25 cellular contexts compared by ENCODE assay signal in the genomic region with DNA sequence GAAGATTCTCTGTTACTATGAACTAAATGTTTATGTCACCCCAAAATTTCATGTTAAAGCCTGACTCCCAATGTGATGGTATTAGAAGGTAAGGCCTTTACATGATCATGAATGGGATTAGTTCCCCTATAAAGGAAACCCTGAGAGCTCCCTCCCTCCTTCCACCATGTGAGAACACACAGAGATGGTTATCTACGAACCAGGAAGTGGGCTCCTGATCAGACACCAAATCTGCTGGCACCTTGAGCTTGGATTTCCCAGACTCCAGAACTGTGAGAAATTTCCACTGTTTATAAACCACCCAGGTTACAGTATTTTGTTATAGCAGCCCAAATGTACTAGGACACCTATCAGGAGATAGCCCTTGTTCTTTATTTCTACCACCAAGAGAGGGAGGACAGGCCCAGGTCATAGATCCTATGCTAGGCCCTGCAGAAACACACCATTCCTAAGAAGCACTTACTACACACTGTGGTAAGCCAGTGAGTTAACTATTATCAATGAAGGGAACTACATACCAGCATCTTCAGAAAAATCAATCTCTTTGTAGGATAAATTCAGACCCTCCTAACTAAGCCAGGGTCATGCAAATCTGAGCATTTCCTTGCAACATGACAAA. TPM values are rescaled to one million over a fixed set of nuclear protein-coding genes. Genes with fewer than 3 reads are reported as not detected.
DNase-seq lines count a peak whose midpoint lies in the region; ATAC-seq and TF ChIP-seq lines count a peak whose summit lies in the region.
"Had no signal": no experiment of that assay in that cellular context is flagged by ENCODE, and none has a peak within 500 bp of the region (broad histone marks: within the 10 kb centered on the region; RNA-seq: fewer than 3 reads in every experiment).

No MANE protein-coding gene starts in this region.

- TF ChIP-seq CTCF in GM13977 (IDR thresholded peaks at IDR 0.05; ENCODE audit: extremely low read depth, insufficient read depth, missing control alignments), result no peak

- H3K4me1 Mint-ChIP-seq in activated CD4-positive, alpha-beta memory T cell treated with anti-CD3 and anti-CD28 coated beads for 36 hours (ENCODE audit: low read depth), result peaks cover 15% of the 10 kb centered on the region
- peaks cover 11% of the 10 kb centered on the region for H3K4me1 Mint-ChIP-seq in activated CD4-positive, alpha-beta memory T cell treated with anti-CD3 and anti-CD28 coated beads, Interleukin-2, amount 10 ng/mL, durations not matched to agents 7 days and 5 days
- peaks cover 7% of the 10 kb centered on the region for H3K4me1 Mint-ChIP-seq in activated T-helper 17 cell treated with anti-CD3 and anti-CD28 coated beads, Interleukin-2, amount 50 U/mL, for 72 hours
- H3K4me1 Mint-ChIP-seq in naive thymus-derived CD8-positive, alpha-beta T cell, result peaks cover 12 to 23% (median 19%) of the 10 kb centered on the region in 4 donors
- H3K4me1 Mint-ChIP-seq: activated B cell treated with CpG ODN at 0.5 μM for 24 hours; naive B cell; stimulated activated memory B cell treated with anti-CD40 and anti-IgM and Interleukin-4, amounts not matched to agents 10 μg/mL and 1 μg/mL and 100 μg/mL, for 72 hours had no signal

- H3K4me3 ChIP-seq in Jurkat, Clone E6-1 (ENCODE audit: low read length), result no peak overlapping the region
- H3K4me3 ChIP-seq: ovary, right atrium auricular region, spleen, suprapubic skin had no signal

- no peaks in the 10 kb centered on the region for H3K27me3 Mint-ChIP-seq in activated CD4-positive, alpha-beta memory T cell treated with anti-CD3 and anti-CD28 coated beads for 36 hours
- H3K27me3 Mint-ChIP-seq in activated CD4-positive, alpha-beta memory T cell treated with anti-CD3 and anti-CD28 coated beads, Interleukin-2, amount 10 ng/mL, durations not matched to agents 7 days and 5 days, result no peaks in the 10 kb centered on the region
- no peaks in the 10 kb centered on the region for H3K27me3 Mint-ChIP-seq in activated T-helper 17 cell treated with anti-CD3 and anti-CD28 coated beads, Interleukin-2, amount 50 U/mL, for 72 hours
- H3K27me3 Mint-ChIP-seq in naive thymus-derived CD8-positive, alpha-beta T cell, result no peaks in the 10 kb centered on the region
- H3K27me3 Mint-ChIP-seq: activated B cell treated with CpG ODN at 0.5 μM for 24 hours; dendritic cell treated with granulocyte-macrophage colony-stimulating factor and Interleukin-4, amounts not matched to agents 40 ng/mL and 50 ng/mL, for 4 days; naive B cell; stimulated activated memory B cell treated with anti-CD40 and anti-IgM and Interleukin-4, amounts not matched to agents 10 μg/mL and 1 μg/mL and 100 μg/mL, for 72 hours had no signal

- H3K4me3 Mint-ChIP-seq in activated CD4-positive, alpha-beta memory T cell treated with anti-CD3 and anti-CD28 coated beads for 36 hours, result no peak overlapping the region
- no peak overlapping the region for H3K4me3 Mint-ChIP-seq in activated CD4-positive, alpha-beta memory T cell treated with anti-CD3 and anti-CD28 coated beads, Interleukin-2, amount 10 ng/mL, durations not matched to agents 7 days and 5 days
- peak overlapping the region; percentile 21 for H3K4me3 Mint-ChIP-seq in activated T-helper 17 cell treated with anti-CD3 and anti-CD28 coated beads, Interleukin-2, amount 50 U/mL, for 72 hours
- H3K4me3 Mint-ChIP-seq in naive thymus-derived CD8-positive, alpha-beta T cell, result peak overlapping the region in 3 of 10 donors; percentile 5 to 44 (median 28)
- H3K4me3 Mint-ChIP-seq: activated B cell treated with CpG ODN at 0.5 μM for 24 hours; dendritic cell treated with granulocyte-macrophage colony-stimulating factor and Interleukin-4, amounts not matched to agents 40 ng/mL and 50 ng/mL, for 4 days; naive B cell; stimulated activated memory B cell treated with anti-CD40 and anti-IgM and Interleukin-4, amounts not matched to agents 10 μg/mL and 1 μg/mL and 100 μg/mL, for 72 hours had no signal

- ATAC-seq in activated T-helper 17 cell treated with anti-CD3 and anti-CD28 coated beads, Interleukin-2, amount 50 U/mL, for 72 hours (replicated peaks), result no peak
- ATAC-seq in naive thymus-derived CD8-positive, alpha-beta T cell, result peak; percentile 58 to 61
- ATAC-seq in HG03469 (IDR thresholded peaks at IDR 0.05; ENCODE audit: unreplicated experiment), result no peak
- ATAC-seq: left ventricle myocardium superior; SK-N-SH treated with all-trans-retinoic acid at 6 μM for 48 hours; stimulated activated memory B cell treated with anti-CD40 and anti-IgM and Interleukin-4, amounts not matched to agents 10 μg/mL and 1 μg/mL and 100 μg/mL, for 72 hours had no signal

- peak overlapping the region; percentile 50 for H3K27ac Mint-ChIP-seq in activated CD4-positive, alpha-beta memory T cell treated with anti-CD3 and anti-CD28 coated beads for 36 hours
- no peak overlapping the region for H3K27ac Mint-ChIP-seq in activated CD4-positive, alpha-beta memory T cell treated with anti-CD3 and anti-CD28 coated beads, Interleukin-2, amount 10 ng/mL, durations not matched to agents 7 days and 5 days
- peak overlapping the region; percentile 82 for H3K27ac Mint-ChIP-seq in activated T-helper 17 cell treated with anti-CD3 and anti-CD28 coated beads, Interleukin-2, amount 50 U/mL, for 72 hours
- H3K27ac Mint-ChIP-seq in naive thymus-derived CD8-positive, alpha-beta T cell, result peak overlapping the region; percentile 31 to 91 (median 76)
- H3K27ac Mint-ChIP-seq: activated B cell treated with CpG ODN at 0.5 μM for 24 hours; dendritic cell treated with granulocyte-macrophage colony-stimulating factor and Interleukin-4, amounts not matched to agents 40 ng/mL and 50 ng/mL, for 4 days; naive B cell; stimulated activated memory B cell treated with anti-CD40 and anti-IgM and Interleukin-4, amounts not matched to agents 10 μg/mL and 1 μg/mL and 100 μg/mL, for 72 hours had no signal

- in situ Hi-C loops in GM13977 (cut with MboI; ENCODE audit: low pct_unique_long_range_greater_than_20kb, low sequenced_read_pairs, unreplicated experiment), result no loop called here

- no peak overlapping the region for H3K27ac ChIP-seq in caudate nucleus (ENCODE audit: low read depth, low read length)
- H3K27ac ChIP-seq: ovary, right atrium auricular region, spleen, suprapubic skin had no signal

- CTCF ChIA-PET in activated CD4-positive, alpha-beta memory T cell treated with anti-CD3 and anti-CD28 coated beads for 36 hours (lab: Charles Lee), result no interaction called here
- CTCF ChIA-PET in activated CD4-positive, alpha-beta memory T cell treated with anti-CD3 and anti-CD28 coated beads, Interleukin-2, amount 10 ng/mL, durations not matched to agents 7 days and 5 days (lab: Charles Lee), result no interaction called here

- POLR2A ChIA-PET in activated CD4-positive, alpha-beta memory T cell treated with anti-CD3 and anti-CD28 coated beads for 36 hours (lab: Charles Lee), result no interaction called here
- POLR2A ChIA-PET in activated CD4-positive, alpha-beta memory T cell treated with anti-CD3 and anti-CD28 coated beads, Interleukin-2, amount 10 ng/mL, durations not matched to agents 7 days and 5 days (lab: Charles Lee), result no interaction called here
- POLR2A ChIA-PET in naive thymus-derived CD8-positive, alpha-beta T cell (lab: Charles Lee), result interaction anchor here (0.6 to 1.0 kb wide), 2 partner anchors 24 to 66 kb away, joined by 3 to 4 read pairs; no protein-coding TSS in a partner anchor

- no peaks in the 10 kb centered on the region for H3K9me3 Mint-ChIP-seq in activated CD4-positive, alpha-beta memory T cell treated with anti-CD3 and anti-CD28 coated beads for 36 hours
- H3K9me3 Mint-ChIP-seq in activated CD4-positive, alpha-beta memory T cell treated with anti-CD3 and anti-CD28 coated beads, Interleukin-2, amount 10 ng/mL, durations not matched to agents 7 days and 5 days, result no peaks in the 10 kb centered on the region
- H3K9me3 Mint-ChIP-seq in activated T-helper 17 cell treated with anti-CD3 and anti-CD28 coated beads, Interleukin-2, amount 50 U/mL, for 72 hours, result no peaks in the 10 kb centered on the region
- no peaks in the 10 kb centered on the region for H3K9me3 Mint-ChIP-seq in naive thymus-derived CD8-positive, alpha-beta T cell
- H3K9me3 Mint-ChIP-seq: activated B cell treated with CpG ODN at 0.5 μM for 24 hours; dendritic cell treated with granulocyte-macrophage colony-stimulating factor and Interleukin-4, amounts not matched to agents 40 ng/mL and 50 ng/mL, for 4 days; naive B cell; stimulated activated memory B cell treated with anti-CD40 and anti-IgM and Interleukin-4, amounts not matched to agents 10 μg/mL and 1 μg/mL and 100 μg/mL, for 72 hours had no signal

- intact Hi-C loops in activated CD4-positive, alpha-beta memory T cell treated with anti-CD3 and anti-CD28 coated beads for 36 hours (cut with micrococcal nuclease), result no loop called here

- DNase-seq in activated CD4-positive, alpha-beta memory T cell treated with anti-CD3 and anti-CD28 coated beads for 36 hours, result no peak
- DNase-seq in activated CD4-positive, alpha-beta memory T cell treated with anti-CD3 and anti-CD28 coated beads, Interleukin-2, amount 10 ng/mL, durations not matched to agents 7 days and 5 days, result no peak
- DNase-seq in Jurkat, Clone E6-1 (ENCODE audit: low read depth, low spot score), result peak; percentile 72
- DNase-seq in naive thymus-derived CD8-positive, alpha-beta T cell, result peak in 4 of 10 donors; percentile 8 to 29 (median 12)
- no peak for DNase-seq in caudate nucleus (lab: John Stamatoyannopoulos, UW)
- no peak for DNase-seq in GM13977 (ENCODE audit: low spot score)
- DNase-seq: activated B cell treated with CpG ODN at 0.5 μM for 24 hours; activated effector memory CD4-positive, alpha-beta T cell treated with Interleukin-2 at 50 U/mL for 16 hours; Caco-2; DMS79 treated with DMSO at 0.1 percent for 48 hours; left ventricle myocardium superior; naive B cell; NCI-H1417; NCI-H2081 treated with DMSO at 0.1 percent for 48 hours; OCI-M1; ovary; spleen; stimulated activated CD4-positive, alpha-beta T cell treated with anti-CD3 and anti-CD28 coated beads, Interleukin-2, amount 100 ng/mL, for 48 hours had no signal

- H3K36me3 Mint-ChIP-seq in activated CD4-positive, alpha-beta memory T cell treated with anti-CD3 and anti-CD28 coated beads for 36 hours, result peaks cover 13% of the 10 kb centered on the region
- H3K36me3 Mint-ChIP-seq in activated CD4-positive, alpha-beta memory T cell treated with anti-CD3 and anti-CD28 coated beads, Interleukin-2, amount 10 ng/mL, durations not matched to agents 7 days and 5 days (ENCODE audit: low read depth), result peaks cover 13% of the 10 kb centered on the region
- peaks cover 25% of the 10 kb centered on the region for H3K36me3 Mint-ChIP-seq in activated T-helper 17 cell treated with anti-CD3 and anti-CD28 coated beads, Interleukin-2, amount 50 U/mL, for 72 hours (ENCODE audit: low read depth)
- peaks cover 0 to 45% (median 6%) of the 10 kb centered on the region in 3 donors for H3K36me3 Mint-ChIP-seq in naive thymus-derived CD8-positive, alpha-beta T cell

RNA-seq across cellular contexts. Expression of gene PRKAR2A, which starts 59.0 kb away (rescaled TPM):
- total RNA-seq in activated CD4-positive, alpha-beta memory T cell treated with anti-CD3 and anti-CD28 coated beads for 36 hours, result 10 to 100 TPM; 30.4 to 32.7 TPM
- 10 to 100 TPM; 28.3 to 29.7 TPM for total RNA-seq in activated CD4-positive, alpha-beta memory T cell treated with anti-CD3 and anti-CD28 coated beads, Interleukin-2, amount 10 ng/mL, durations not matched to agents 7 days and 5 days
- 6.3 TPM for polyA plus RNA-seq in Jurkat, Clone E6-1 (2012; ENCODE audit: insufficient read depth, insufficient read length)
- total RNA-seq in activated T-helper 17 cell treated with anti-CD3 and anti-CD28 coated beads, Interleukin-2, amount 50 U/mL, for 72 hours, result 10 to 100 TPM; 23.1 to 44.5 TPM
- 10 to 100 TPM; 37.3 to 40.5 TPM for total RNA-seq in naive thymus-derived CD8-positive, alpha-beta T cell
- 10 to 100 TPM; 10.3 to 14.0 (median 11.0) TPM for polyA plus RNA-seq in naive thymus-derived CD8-positive, alpha-beta T cell

Comparison
In these comparisons a context has a peak if more than half of its experiments do, and no peak if none do; other contexts are left out.
1. ATAC-seq: peak in naive thymus-derived CD8-positive, alpha-beta T cell (2 of 2); none in activated T-helper 17 cell treated with anti-CD3 and anti-CD28 coated beads, Interleukin-2, amount 50 U/mL, for 72 hours (single experiment) and HG03469 (single experiment).